Comparison of ENCODE assay signal across 1 cellular context in genomic region chr7:41010418-41010817, GRCh38.
TF ChIP-seq lines count a peak whose summit lies in the region.

No MANE protein-coding gene starts in this region.

TF ChIP-seq in SK-N-SH treated with all-trans-retinoic acid at 6 μM for 48 hours, 23 proteins besides CTCF, POLR2A, EP300 and RAD21 (continued from another document):
- TF ChIP-seq, protein P1, sequence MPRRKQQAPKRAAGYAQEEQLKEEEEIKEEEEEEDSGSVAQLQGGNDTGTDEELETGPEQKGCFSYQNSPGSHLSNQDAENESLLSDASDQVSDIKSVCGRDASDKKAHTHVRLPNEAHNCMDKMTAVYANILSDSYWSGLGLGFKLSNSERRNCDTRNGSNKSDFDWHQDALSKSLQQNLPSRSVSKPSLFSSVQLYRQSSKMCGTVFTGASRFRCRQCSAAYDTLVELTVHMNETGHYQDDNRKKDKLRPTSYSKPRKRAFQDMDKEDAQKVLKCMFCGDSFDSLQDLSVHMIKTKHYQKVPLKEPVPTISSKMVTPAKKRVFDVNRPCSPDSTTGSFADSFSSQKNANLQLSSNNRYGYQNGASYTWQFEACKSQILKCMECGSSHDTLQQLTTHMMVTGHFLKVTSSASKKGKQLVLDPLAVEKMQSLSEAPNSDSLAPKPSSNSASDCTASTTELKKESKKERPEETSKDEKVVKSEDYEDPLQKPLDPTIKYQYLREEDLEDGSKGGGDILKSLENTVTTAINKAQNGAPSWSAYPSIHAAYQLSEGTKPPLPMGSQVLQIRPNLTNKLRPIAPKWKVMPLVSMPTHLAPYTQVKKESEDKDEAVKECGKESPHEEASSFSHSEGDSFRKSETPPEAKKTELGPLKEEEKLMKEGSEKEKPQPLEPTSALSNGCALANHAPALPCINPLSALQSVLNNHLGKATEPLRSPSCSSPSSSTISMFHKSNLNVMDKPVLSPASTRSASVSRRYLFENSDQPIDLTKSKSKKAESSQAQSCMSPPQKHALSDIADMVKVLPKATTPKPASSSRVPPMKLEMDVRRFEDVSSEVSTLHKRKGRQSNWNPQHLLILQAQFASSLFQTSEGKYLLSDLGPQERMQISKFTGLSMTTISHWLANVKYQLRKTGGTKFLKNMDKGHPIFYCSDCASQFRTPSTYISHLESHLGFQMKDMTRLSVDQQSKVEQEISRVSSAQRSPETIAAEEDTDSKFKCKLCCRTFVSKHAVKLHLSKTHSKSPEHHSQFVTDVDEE (CRISPR knock-in tag; IDR thresholded peaks at IDR 0.05), result no peak
- TF ChIP-seq TCF4 (CRISPR knock-in tag; IDR thresholded peaks at IDR 0.05; ENCODE audit: borderline replicate concordance), result no peak
- TF ChIP-seq BACH2 (CRISPR knock-in tag; IDR thresholded peaks at IDR 0.05; ENCODE audit: borderline replicate concordance), result no peak
- TF ChIP-seq ISL1 (CRISPR knock-in tag; IDR thresholded peaks at IDR 0.05), result no peak
- no peak for TF ChIP-seq CSRNP3 (CRISPR knock-in tag; IDR thresholded peaks at IDR 0.05)
- no peak for TF ChIP-seq OSR1 (CRISPR knock-in tag; IDR thresholded peaks at IDR 0.05)
- no peak for TF ChIP-seq ZNF565 (CRISPR knock-in tag; conservative IDR thresholded peaks at IDR 0.05; ENCODE audit: low read depth)
- no peak for TF ChIP-seq CSDC2 (CRISPR knock-in tag; IDR thresholded peaks at IDR 0.05)
- no peak for TF ChIP-seq ZFP30 (CRISPR knock-in tag; IDR thresholded peaks at IDR 0.05)
- TF ChIP-seq, protein P2, sequence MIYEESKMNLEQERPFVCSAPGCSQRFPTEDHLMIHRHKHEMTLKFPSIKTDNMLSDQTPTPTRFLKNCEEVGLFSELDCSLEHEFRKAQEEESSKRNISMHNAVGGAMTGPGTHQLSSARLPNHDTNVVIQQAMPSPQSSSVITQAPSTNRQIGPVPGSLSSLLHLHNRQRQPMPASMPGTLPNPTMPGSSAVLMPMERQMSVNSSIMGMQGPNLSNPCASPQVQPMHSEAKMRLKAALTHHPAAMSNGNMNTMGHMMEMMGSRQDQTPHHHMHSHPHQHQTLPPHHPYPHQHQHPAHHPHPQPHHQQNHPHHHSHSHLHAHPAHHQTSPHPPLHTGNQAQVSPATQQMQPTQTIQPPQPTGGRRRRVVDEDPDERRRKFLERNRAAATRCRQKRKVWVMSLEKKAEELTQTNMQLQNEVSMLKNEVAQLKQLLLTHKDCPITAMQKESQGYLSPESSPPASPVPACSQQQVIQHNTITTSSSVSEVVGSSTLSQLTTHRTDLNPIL (CRISPR knock-in tag; IDR thresholded peaks at IDR 0.05; ENCODE audit: low read depth), result no peak
- TF ChIP-seq GLIS3 (CRISPR knock-in tag; IDR thresholded peaks at IDR 0.05), result no peak
- TF ChIP-seq ARNTL (CRISPR knock-in tag; IDR thresholded peaks at IDR 0.05; ENCODE audit: borderline replicate concordance, low read depth), result no peak
- TF ChIP-seq TOX (CRISPR knock-in tag; IDR thresholded peaks at IDR 0.05; ENCODE audit: borderline replicate concordance), result no peak
- TF ChIP-seq RARB (CRISPR knock-in tag; IDR thresholded peaks at IDR 0.05), result no peak
- no peak for TF ChIP-seq ESRRG (CRISPR knock-in tag; IDR thresholded peaks at IDR 0.05)
- no peak for TF ChIP-seq PATZ1 (CRISPR knock-in tag; IDR thresholded peaks at IDR 0.05; ENCODE audit: borderline replicate concordance)
- no peak for TF ChIP-seq ZNF8 (CRISPR knock-in tag; IDR thresholded peaks at IDR 0.05)
- no peak for TF ChIP-seq ZNF70 (CRISPR knock-in tag; IDR thresholded peaks at IDR 0.05)
